ENCODE assay signal across 7 cellular contexts in genomic region chr18:68721681-68722583, GRCh38. TPM values are rescaled to one million over a fixed set of nuclear protein-coding genes. Genes with fewer than 3 reads are reported as not detected.
DNase-seq lines count a peak whose midpoint lies in the region; ATAC-seq lines count a peak whose summit lies in the region.

No MANE protein-coding gene starts in this region.

- H3K27me3 ChIP-seq in aorta (ENCODE audit: control insufficient read depth in 1 of 2, insufficient read depth in 2 of 2, low read length in 1 of 2) = no peaks in the 10 kb centered on the region

- H3K9me3 ChIP-seq in aorta (ENCODE audit: control insufficient read depth, low read length) = no peaks in the 10 kb centered on the region

- H3K4me1 ChIP-seq in aorta (ENCODE audit: control insufficient read depth in 1 of 2, insufficient read depth in 2 of 2, low read length in 2 of 2) = no peaks in the 10 kb centered on the region

- intact Hi-C loops in aorta (cut with DNase I) = no loop called here

- peak; percentile 83 for ATAC-seq in GM18868 (IDR thresholded peaks at IDR 0.05; ENCODE audit: unreplicated experiment)
- ATAC-seq in HG02840 (IDR thresholded peaks at IDR 0.05; ENCODE audit: low FRiP score, unreplicated experiment) = peak; percentile 82
- peak; percentile 54 for ATAC-seq in aorta (ENCODE audit: low FRiP score)

- peak overlapping the region; percentile 70 to 82 for H3K4me3 ChIP-seq in aorta (ENCODE audit: low read length in 2 of 2)

- in situ Hi-C loops in G401 (cut with HindIII; ENCODE audit: low sequenced_read_pairs) = no loop called here

- peak overlapping the region; percentile 76 to 85 for H3K27ac ChIP-seq in aorta (ENCODE audit: low read depth in 1 of 2, low read length in 2 of 2)

- no peaks in the 10 kb centered on the region for H3K36me3 ChIP-seq in aorta (ENCODE audit: control insufficient read depth in 1 of 2, insufficient read depth in 2 of 2, low read length in 1 of 2)

- DNase-seq in RPMI7951 (ENCODE audit: low read depth) = peak; percentile 49
- DNase-seq in hepatic stellate cell (ENCODE audit: low spot score) = peak; percentile 26
- DNase-seq in aorta = no peak
- DNase-seq in G401 (ENCODE audit: low spot score) = no peak
- DNase-seq in NCI-H446 (lab: John Stamatoyannopoulos, UW) = no peak

- WGBS in aorta, 2 donors = 21 to 27% methylated on average over 8 of the region's 8 CpGs

RNA-seq across cellular contexts. Expression of gene TMX3, which starts 7.0 kb away (rescaled TPM):
- total RNA-seq in RPMI7951 (2014; rRNA removed; shearing (Covaris generic)) = 47.6 and 58.0 TPM in 2 replicates
- total RNA-seq in aorta = 10 to 100 TPM; 52.3 to 59.6 TPM
- 10 to 100 TPM; 23.2 to 33.8 TPM for polyA plus RNA-seq in aorta
- 32.2 and 80.9 TPM in 2 replicates for total RNA-seq in G401 (2014; rRNA removed; shearing (Covaris generic))

Comparison
In these comparisons a context has a peak if more than half of its experiments do, and no peak if none do; other contexts are left out.
1. DNase-seq: peak in RPMI7951 (single experiment) and hepatic stellate cell (single experiment); none in aorta (0 of 2), G401 (single experiment) and NCI-H446 (0 of 2).
2. Peak in every context shown above with its lines, with median percentiles within 50 percentile points of each other: ATAC-seq.